Comparison of ENCODE assay signal across 9 cellular contexts in the genomic region with DNA sequence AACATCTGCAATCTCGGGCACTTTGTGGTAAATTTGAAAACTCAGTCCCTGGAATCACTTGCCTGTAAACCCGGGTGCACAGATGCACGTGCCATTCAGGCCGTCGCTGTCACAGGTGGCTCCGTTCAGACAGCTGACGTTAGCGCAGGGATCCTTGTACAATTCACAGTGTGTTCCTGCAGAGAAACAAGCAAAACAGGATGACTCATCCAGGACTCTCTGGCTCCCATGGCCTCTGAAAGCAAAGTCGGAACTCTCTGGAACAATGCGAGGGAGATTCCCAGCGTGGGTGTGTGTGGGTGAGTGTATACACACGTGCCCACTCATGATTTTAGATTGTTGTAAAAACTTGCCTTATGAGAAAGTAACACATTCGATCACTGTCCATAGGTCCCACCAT.
DNase-seq lines count a peak whose midpoint lies in the region; ATAC-seq and TF ChIP-seq lines count a peak whose summit lies in the region.
"Had no signal": no experiment of that assay in that cellular context is flagged by ENCODE, and none has a peak within 500 bp of the region (broad histone marks: within the 10 kb centered on the region; RNA-seq: fewer than 3 reads in every experiment).

No MANE protein-coding gene starts in this region.

- no peaks in the 10 kb centered on the region for H3F3A ChIP-seq in GM23338 (replicated peaks; ENCODE audit: low read depth)

- H3K27me3 ChIP-seq in Peyer's patch (no peaks in the 10 kb centered on the region), psoas muscle (ENCODE audit: insufficient read depth in 3 of 3, low read length in 2 of 3) (no peaks in the 10 kb centered on the region), GM23338 (ENCODE audit: insufficient read depth) (no peaks in the 10 kb centered on the region)

- no peak overlapping the region for H2AFZ ChIP-seq in GM23338

- no peaks in the 10 kb centered on the region for H3K79me2 ChIP-seq in GM23338 (replicated peaks; ENCODE audit: insufficient read depth)

- 32 to 39% (median 38%) methylated on average over 13 of the region's 13 CpGs for WGBS in psoas muscle, 3 donors

- peaks cover 25% of the 10 kb centered on the region for H3K4me1 Mint-ChIP-seq in GM23338

- H3K27ac Mint-ChIP-seq in GM23338: no peak overlapping the region

- TF ChIP-seq POLR2A in Peyer's patch (IDR thresholded peaks at IDR 0.05): no peak

- peaks cover 4% of the 10 kb centered on the region for H3K27me3 Mint-ChIP-seq in GM23338 (ENCODE audit: insufficient read depth, low read depth, poor library complexity)

- peaks cover 5% of the 10 kb centered on the region; the same call in 1 of the 2 replicates for H3K9me2 ChIP-seq in GM23338 (ENCODE audit: insufficient read depth)

- DNase-seq in DMS153 (lab: John Stamatoyannopoulos, UW) (peak; percentile 84), Peyer's patch (peak; percentile 24 to 79 (median 54)), fibroblast of the aortic adventitia (ENCODE audit: low read depth) (peak; percentile 93), psoas muscle (peak; percentile 67 to 85), GM23338 (ENCODE audit: low spot score) (no peak)
- DNase-seq in activated naive CD4-positive, alpha-beta T cell (lab: John Stamatoyannopoulos, UW): no peak
- DNase-seq: NCI-H1092 treated with DMSO at 0.1 percent for 48 hours had no signal

- H4K20me1 ChIP-seq in GM23338 (replicated peaks; ENCODE audit: insufficient read depth): no peaks in the 10 kb centered on the region

- TF ChIP-seq CTCF in Peyer's patch (IDR thresholded peaks at IDR 0.05) (no peak), fibroblast of the aortic adventitia (IDR thresholded peaks at IDR 0.05; ENCODE audit: insufficient read depth, low read length) (no peak), psoas muscle (IDR thresholded peaks at IDR 0.05) (no peak), GM23338 (conservative IDR thresholded peaks at IDR 0.05; ENCODE audit: low read depth in 2 of 2) (no peak)

- H3K4me3 Mint-ChIP-seq in GM23338: no peak overlapping the region

- intact Hi-C loops in psoas muscle (cut with DNase I): no loop called here

- H3K4me1 ChIP-seq in Peyer's patch (peaks cover 0 to 4% (median 0%) of the 10 kb centered on the region in 4 donors), psoas muscle (no peaks in the 10 kb centered on the region), GM23338 (ENCODE audit: insufficient read depth) (peaks cover 25% of the 10 kb centered on the region)

- ATAC-seq in psoas muscle: peak; percentile 37 to 87 (median 82)
- no peak for ATAC-seq in HG03439 (IDR thresholded peaks at IDR 0.05; ENCODE audit: unreplicated experiment)
- no peak for ATAC-seq in GM23338
- ATAC-seq in GM19035 (IDR thresholded peaks at IDR 0.05; ENCODE audit: unreplicated experiment): no peak

- no peak overlapping the region for H3K4me2 ChIP-seq in GM23338

- H3K9me3 Mint-ChIP-seq in GM23338: no peaks in the 10 kb centered on the region; the same call in 2 of the 3 replicates

- no peaks in the 10 kb centered on the region for H3K36me3 ChIP-seq in Peyer's patch
- no peaks in the 10 kb centered on the region for H3K36me3 ChIP-seq in psoas muscle (ENCODE audit: insufficient read depth in 1 of 2, low read depth in 1 of 2)
- no peaks in the 10 kb centered on the region for H3K36me3 ChIP-seq in GM23338 (ENCODE audit: insufficient read depth)

- H3K9me3 ChIP-seq in Peyer's patch (no peaks in the 10 kb centered on the region), psoas muscle (no peaks in the 10 kb centered on the region)

- H3K27ac ChIP-seq in Peyer's patch (peak overlapping the region in 3 of 4 donors; percentile 17 to 63 (median 44)), psoas muscle (peak overlapping the region; percentile 37), GM23338 (ENCODE audit: low read depth) (no peak overlapping the region)

- H3K4me3 ChIP-seq in Peyer's patch (no peak overlapping the region), fibroblast of the aortic adventitia (ENCODE audit: low read depth, low read length) (no peak overlapping the region), psoas muscle (no peak overlapping the region), GM23338 (no peak overlapping the region)

- no peaks in the 10 kb centered on the region for H3K36me3 Mint-ChIP-seq in GM23338 (ENCODE audit: low read depth)

TF ChIP-seq in GM23338, 12 proteins besides CTCF, POLR2A, EP300 and RAD21 (continues in another document):
- TF ChIP-seq CREB1 (CRISPR knock-in tag; IDR thresholded peaks at IDR 0.05; ENCODE audit: low read depth): no peak
- no peak for TF ChIP-seq STAT1 (IDR thresholded peaks at IDR 0.05; ENCODE audit: unreplicated experiment)
- TF ChIP-seq, protein P1, sequence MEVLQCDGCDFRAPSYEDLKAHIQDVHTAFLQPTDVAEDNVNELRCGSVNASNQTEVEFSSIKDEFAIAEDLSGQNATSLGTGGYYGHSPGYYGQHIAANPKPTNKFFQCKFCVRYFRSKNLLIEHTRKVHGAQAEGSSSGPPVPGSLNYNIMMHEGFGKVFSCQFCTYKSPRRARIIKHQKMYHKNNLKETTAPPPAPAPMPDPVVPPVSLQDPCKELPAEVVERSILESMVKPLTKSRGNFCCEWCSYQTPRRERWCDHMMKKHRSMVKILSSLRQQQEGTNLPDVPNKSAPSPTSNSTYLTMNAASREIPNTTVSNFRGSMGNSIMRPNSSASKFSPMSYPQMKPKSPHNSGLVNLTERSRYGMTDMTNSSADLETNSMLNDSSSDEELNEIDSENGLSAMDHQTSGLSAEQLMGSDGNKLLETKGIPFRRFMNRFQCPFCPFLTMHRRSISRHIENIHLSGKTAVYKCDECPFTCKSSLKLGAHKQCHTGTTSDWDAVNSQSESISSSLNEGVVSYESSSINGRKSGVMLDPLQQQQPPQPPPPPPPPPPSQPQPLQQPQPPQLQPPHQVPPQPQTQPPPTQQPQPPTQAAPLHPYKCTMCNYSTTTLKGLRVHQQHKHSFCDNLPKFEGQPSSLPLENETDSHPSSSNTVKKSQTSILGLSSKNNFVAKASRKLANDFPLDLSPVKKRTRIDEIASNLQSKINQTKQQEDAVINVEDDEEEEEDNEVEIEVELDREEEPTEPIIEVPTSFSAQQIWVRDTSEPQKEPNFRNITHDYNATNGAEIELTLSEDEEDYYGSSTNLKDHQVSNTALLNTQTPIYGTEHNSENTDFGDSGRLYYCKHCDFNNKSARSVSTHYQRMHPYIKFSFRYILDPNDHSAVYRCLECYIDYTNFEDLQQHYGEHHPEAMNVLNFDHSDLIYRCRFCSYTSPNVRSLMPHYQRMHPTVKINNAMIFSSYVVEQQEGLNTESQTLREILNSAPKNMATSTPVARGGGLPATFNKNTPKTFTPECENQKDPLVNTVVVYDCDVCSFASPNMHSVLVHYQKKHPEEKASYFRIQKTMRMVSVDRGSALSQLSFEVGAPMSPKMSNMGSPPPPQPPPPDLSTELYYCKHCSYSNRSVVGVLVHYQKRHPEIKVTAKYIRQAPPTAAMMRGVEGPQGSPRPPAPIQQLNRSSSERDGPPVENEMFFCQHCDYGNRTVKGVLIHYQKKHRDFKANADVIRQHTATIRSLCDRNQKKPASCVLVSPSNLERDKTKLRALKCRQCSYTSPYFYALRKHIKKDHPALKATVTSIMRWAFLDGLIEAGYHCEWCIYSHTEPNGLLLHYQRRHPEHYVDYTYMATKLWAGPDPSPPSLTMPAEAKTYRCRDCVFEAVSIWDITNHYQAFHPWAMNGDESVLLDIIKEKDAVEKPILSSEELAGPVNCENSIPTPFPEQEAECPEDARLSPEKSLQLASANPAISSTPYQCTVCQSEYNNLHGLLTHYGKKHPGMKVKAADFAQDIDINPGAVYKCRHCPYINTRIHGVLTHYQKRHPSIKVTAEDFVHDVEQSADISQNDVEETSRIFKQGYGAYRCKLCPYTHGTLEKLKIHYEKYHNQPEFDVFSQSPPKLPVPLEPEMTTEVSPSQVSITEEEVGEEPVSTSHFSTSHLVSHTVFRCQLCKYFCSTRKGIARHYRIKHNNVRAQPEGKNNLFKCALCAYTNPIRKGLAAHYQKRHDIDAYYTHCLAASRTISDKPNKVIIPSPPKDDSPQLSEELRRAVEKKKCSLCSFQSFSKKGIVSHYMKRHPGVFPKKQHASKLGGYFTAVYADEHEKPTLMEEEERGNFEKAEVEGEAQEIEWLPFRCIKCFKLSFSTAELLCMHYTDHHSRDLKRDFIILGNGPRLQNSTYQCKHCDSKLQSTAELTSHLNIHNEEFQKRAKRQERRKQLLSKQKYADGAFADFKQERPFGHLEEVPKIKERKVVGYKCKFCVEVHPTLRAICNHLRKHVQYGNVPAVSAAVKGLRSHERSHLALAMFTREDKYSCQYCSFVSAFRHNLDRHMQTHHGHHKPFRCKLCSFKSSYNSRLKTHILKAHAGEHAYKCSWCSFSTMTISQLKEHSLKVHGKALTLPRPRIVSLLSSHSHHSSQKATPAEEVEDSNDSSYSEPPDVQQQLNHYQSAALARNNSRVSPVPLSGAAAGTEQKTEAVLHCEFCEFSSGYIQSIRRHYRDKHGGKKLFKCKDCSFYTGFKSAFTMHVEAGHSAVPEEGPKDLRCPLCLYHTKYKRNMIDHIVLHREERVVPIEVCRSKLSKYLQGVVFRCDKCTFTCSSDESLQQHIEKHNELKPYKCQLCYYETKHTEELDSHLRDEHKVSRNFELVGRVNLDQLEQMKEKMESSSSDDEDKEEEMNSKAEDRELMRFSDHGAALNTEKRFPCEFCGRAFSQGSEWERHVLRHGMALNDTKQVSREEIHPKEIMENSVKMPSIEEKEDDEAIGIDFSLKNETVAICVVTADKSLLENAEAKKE (CRISPR knock-in tag; IDR thresholded peaks at IDR 0.05): no peak
- TF ChIP-seq EZH2 (IDR thresholded peaks at IDR 0.05; ENCODE audit: low read depth, unreplicated experiment): no peak
- TF ChIP-seq JUNB (IDR thresholded peaks at IDR 0.05; ENCODE audit: unreplicated experiment): no peak

Comparison
In these comparisons a context has a peak if more than half of its experiments do, and no peak if none do; other contexts are left out.
1. DNase-seq: peak in DMS153 (single experiment), Peyer's patch (3 of 3), fibroblast of the aortic adventitia (single experiment) and psoas muscle (2 of 2); none in GM23338 (single experiment) and activated naive CD4-positive, alpha-beta T cell (0 of 4).
2. ATAC-seq: peak in psoas muscle (4 of 4); none in HG03439 (single experiment), GM23338 (single experiment) and GM19035 (single experiment).